Comparison of ENCODE assay signal across 22 cellular contexts in genomic region chr7:85522070-85522469, GRCh38.
DNase-seq lines count a peak whose midpoint lies in the region; ATAC-seq and TF ChIP-seq lines count a peak whose summit lies in the region.
"Had no signal": no experiment of that assay in that cellular context is flagged by ENCODE, and none has a peak within 500 bp of the region (broad histone marks: within the 10 kb centered on the region; RNA-seq: fewer than 3 reads in every experiment).

No MANE protein-coding gene starts in this region.

- H3K9ac ChIP-seq in smooth muscle cell (ENCODE audit: low read depth): no peak overlapping the region
- H3K9ac ChIP-seq: BLaER1, GM23248, KMS-11 had no signal

- peak overlapping the region; percentile 66 for H2AFZ ChIP-seq in smooth muscle cell (ENCODE audit: low read depth)
- H2AFZ ChIP-seq: GM23248 had no signal

- H4K20me1 ChIP-seq in smooth muscle cell (ENCODE audit: low read depth): no peaks in the 10 kb centered on the region
- H4K20me1 ChIP-seq: BLaER1 had no signal

- H3K27ac Mint-ChIP-seq in effector memory CD8-positive, alpha-beta T cell: no peak overlapping the region
- H3K27ac Mint-ChIP-seq in activated naive CD8-positive, alpha-beta T cell treated with anti-CD3 and anti-CD28 coated beads, Interleukin-2, amount 50 U/mL, for 24 hours: no peak overlapping the region
- H3K27ac Mint-ChIP-seq: CD4-positive, alpha-beta T cell; T-cell; T-helper 2 cell treated with Interferon-gamma antibody and Interleukin-4, amounts not matched to agents 5 μg/mL and 100 μg/mL, for 36 hours had no signal

- DNase-seq in DMS79 treated with DMSO at 0.1 percent for 48 hours (lab: John Stamatoyannopoulos, UW): peak; percentile 80
- DNase-seq in NCI-H1092 (lab: John Stamatoyannopoulos, UW): peak; percentile 16
- DNase-seq in NCI-H510A treated with DMSO at 0.1 percent for 48 hours (lab: John Stamatoyannopoulos, UW): peak; percentile 49
- DNase-seq in smooth muscle cell (lab: John Stamatoyannopoulos, UW; ENCODE audit: unreplicated experiment): no peak
- DNase-seq in effector memory CD8-positive, alpha-beta T cell: no peak
- DNase-seq in 8988T: no peak
- no peak for DNase-seq in activated naive CD8-positive, alpha-beta T cell treated with anti-CD3 and anti-CD28 coated beads, Interleukin-2, amount 50 U/mL, for 24 hours
- DNase-seq: ACHN; Caco-2; CD4-positive, alpha-beta T cell; DMS 273 treated with DMSO at 0.1 percent for 48 hours; GDM1; GM23248; NCI-H446 treated with DMSO at 0.1 percent for 48 hours; NCI-H748 treated with DMSO at 0.1 percent for 48 hours; Peyer's patch; T-cell had no signal

- H3K4me2 ChIP-seq in smooth muscle cell: peak overlapping the region; percentile 69
- H3K4me2 ChIP-seq: BLaER1, KMS-11 had no signal

- no peaks in the 10 kb centered on the region for H3K36me3 Mint-ChIP-seq in effector memory CD8-positive, alpha-beta T cell (ENCODE audit: insufficient read depth)
- H3K36me3 Mint-ChIP-seq in activated naive CD8-positive, alpha-beta T cell treated with anti-CD3 and anti-CD28 coated beads, Interleukin-2, amount 50 U/mL, for 24 hours (ENCODE audit: low read depth): no peaks in the 10 kb centered on the region
- H3K36me3 Mint-ChIP-seq: T-cell had no signal

- peaks cover 8% of the 10 kb centered on the region for H3K4me1 ChIP-seq in smooth muscle cell (ENCODE audit: low read depth)
- H3K4me1 ChIP-seq: Caco-2, Peyer's patch had no signal

- H3K9me3 ChIP-seq in smooth muscle cell (replicated peaks; ENCODE audit: low read depth): no peaks in the 10 kb centered on the region
- H3K9me3 ChIP-seq: BLaER1, Caco-2, HAP-1, Peyer's patch, SJCRH30 had no signal

- no peaks in the 10 kb centered on the region for H3K27me3 Mint-ChIP-seq in effector memory CD8-positive, alpha-beta T cell
- H3K27me3 Mint-ChIP-seq in activated naive CD8-positive, alpha-beta T cell treated with anti-CD3 and anti-CD28 coated beads, Interleukin-2, amount 50 U/mL, for 24 hours: no peaks in the 10 kb centered on the region
- H3K27me3 Mint-ChIP-seq: CD4-positive, alpha-beta T cell; T-cell had no signal

- H3K4me3 Mint-ChIP-seq in effector memory CD8-positive, alpha-beta T cell: no peak overlapping the region
- H3K4me3 Mint-ChIP-seq in activated naive CD8-positive, alpha-beta T cell treated with anti-CD3 and anti-CD28 coated beads, Interleukin-2, amount 50 U/mL, for 24 hours: no peak overlapping the region
- H3K4me3 Mint-ChIP-seq: CD4-positive, alpha-beta T cell; T-cell; T-helper 2 cell treated with Interferon-gamma antibody and Interleukin-4, amounts not matched to agents 5 μg/mL and 100 μg/mL, for 36 hours had no signal

- WGBS in smooth muscle cell (ENCODE audit: low lambda C conversion rate): 63% methylated on average over 4 of the region's 4 CpGs

- no peak overlapping the region for H3K4me3 ChIP-seq in smooth muscle cell
- H3K4me3 ChIP-seq: BLaER1, GM23248, HAP-1, Peyer's patch, SJCRH30 had no signal

- H3K4me1 Mint-ChIP-seq in effector memory CD8-positive, alpha-beta T cell (ENCODE audit: low read depth in 2 of 2): no peaks in the 10 kb centered on the region
- H3K4me1 Mint-ChIP-seq in activated naive CD8-positive, alpha-beta T cell treated with anti-CD3 and anti-CD28 coated beads, Interleukin-2, amount 50 U/mL, for 24 hours: no peaks in the 10 kb centered on the region
- H3K4me1 Mint-ChIP-seq: T-cell had no signal

- peak overlapping the region; percentile 36 for H3K27ac ChIP-seq in smooth muscle cell (ENCODE audit: low read depth)
- H3K27ac ChIP-seq: BLaER1, GM23248, KMS-11, Peyer's patch, SJCRH30 had no signal

- no peaks in the 10 kb centered on the region for H3K27me3 ChIP-seq in smooth muscle cell (ENCODE audit: low read depth)
- H3K27me3 ChIP-seq: BLaER1, Peyer's patch, SJCRH30 had no signal

- H3K9me3 Mint-ChIP-seq in effector memory CD8-positive, alpha-beta T cell: peaks cover 0 to 5% of the 10 kb centered on the region in 2 donors
- H3K9me3 Mint-ChIP-seq in activated naive CD8-positive, alpha-beta T cell treated with anti-CD3 and anti-CD28 coated beads, Interleukin-2, amount 50 U/mL, for 24 hours: no peaks in the 10 kb centered on the region
- H3K9me3 Mint-ChIP-seq: CD4-positive, alpha-beta T cell; T-helper 2 cell treated with Interferon-gamma antibody and Interleukin-4, amounts not matched to agents 5 μg/mL and 100 μg/mL, for 36 hours had no signal

- H3F3A ChIP-seq in smooth muscle cell (ENCODE audit: low read depth): peaks cover 3% of the 10 kb centered on the region

- no peak for TF ChIP-seq CTCF in smooth muscle cell (IDR thresholded peaks at IDR 0.05; ENCODE audit: borderline replicate concordance, insufficient read depth, poor library complexity, severe bottlenecking)

- H3K79me2 ChIP-seq in smooth muscle cell (ENCODE audit: low read depth): no peaks in the 10 kb centered on the region

- no peak for ATAC-seq in effector memory CD8-positive, alpha-beta T cell (replicated peaks)
- no peak for ATAC-seq in activated naive CD8-positive, alpha-beta T cell treated with anti-CD3 and anti-CD28 coated beads, Interleukin-2, amount 50 U/mL, for 24 hours
- ATAC-seq: T-cell had no signal

- H3K36me3 ChIP-seq in smooth muscle cell (ENCODE audit: low read depth): no peaks in the 10 kb centered on the region
- H3K36me3 ChIP-seq: BLaER1, HAP-1, Peyer's patch, SJCRH30 had no signal

Comparison
In these comparisons a context has a peak if more than half of its experiments do, and no peak if none do; other contexts are left out.
1. DNase-seq: peak in DMS79 treated with DMSO at 0.1 percent for 48 hours (single experiment), NCI-H1092 (single experiment) and NCI-H510A treated with DMSO at 0.1 percent for 48 hours (single experiment); none in smooth muscle cell (single experiment), effector memory CD8-positive, alpha-beta T cell (0 of 3), 8988T (single experiment) and activated naive CD8-positive, alpha-beta T cell treated with anti-CD3 and anti-CD28 coated beads, Interleukin-2, amount 50 U/mL, for 24 hours (single experiment).